9 cellular contexts compared by ENCODE assay signal in genomic region chr6:42901538-42901957, GRCh38. TPM values are rescaled to one million over a fixed set of nuclear protein-coding genes. Genes with fewer than 3 reads are reported as not detected.
DNase-seq lines count a peak whose midpoint lies in the region; ATAC-seq and TF ChIP-seq lines count a peak whose summit lies in the region.
"Had no signal": no experiment of that assay in that cellular context is flagged by ENCODE, and none has a peak within 500 bp of the region (broad histone marks: within the 10 kb centered on the region; RNA-seq: fewer than 3 reads in every experiment).

No MANE protein-coding gene starts in this region.

- peak; percentile 97 for ATAC-seq in CD4-positive, alpha-beta T cell (ENCODE audit: poor library complexity)
- peak; percentile 70 for ATAC-seq in GM21723 (IDR thresholded peaks at IDR 0.05; ENCODE audit: unreplicated experiment)
- peak; percentile 98 for ATAC-seq in SK-N-SH treated with all-trans-retinoic acid at 6 μM for 48 hours
- peak; percentile 97 for ATAC-seq in Right ventricle myocardium inferior

- no peak for TF ChIP-seq POLR2A in vagina (IDR thresholded peaks at IDR 0.05)

- H3K36me3 ChIP-seq in vagina, result no peaks in the 10 kb centered on the region

- H3K27ac Mint-ChIP-seq in CD4-positive, alpha-beta T cell, result no peak overlapping the region
- peak overlapping the region; percentile 1 for H3K27ac Mint-ChIP-seq in activated naive CD4-positive, alpha-beta T cell treated with anti-CD3 and anti-CD28 coated beads, Interleukin-2, amount 50 U/mL, for 24 hours
- H3K27ac Mint-ChIP-seq: IgD-negative memory B cell had no signal

- H3K27me3 Mint-ChIP-seq in CD4-positive, alpha-beta T cell, result no peaks in the 10 kb centered on the region
- no peaks in the 10 kb centered on the region for H3K27me3 Mint-ChIP-seq in activated naive CD4-positive, alpha-beta T cell treated with anti-CD3 and anti-CD28 coated beads, Interleukin-2, amount 50 U/mL, for 24 hours
- H3K27me3 Mint-ChIP-seq: IgD-negative memory B cell had no signal

- no peaks in the 10 kb centered on the region for H3K27me3 ChIP-seq in CD4-positive, alpha-beta T cell (ENCODE audit: control insufficient read depth, insufficient read depth, low read length)
- no peaks in the 10 kb centered on the region for H3K27me3 ChIP-seq in vagina

- H3K4me3 ChIP-seq in vagina, result peak overlapping the region in 1 of 2 donors; percentile 13

- intact Hi-C loops in CD4-positive, alpha-beta T cell (cut with DNase I, micrococcal nuclease), result loop anchor here (1.0 to 10.0 kb wide), 5 partner anchors 111 to 603 kb away; partner anchors contain the start of genes KLHDC3 (in 1 of the 2) and MEA1 (in 1 of the 2)
- intact Hi-C loops in Right ventricle myocardium inferior (cut with DNase I), result loop anchor here (1.0 to 5.0 kb wide), 4 partner anchors 81 to 242 kb away; partner anchors contain the start of genes KLC4, MRPL2 and PPP2R5D
- intact Hi-C loops in posterior vena cava (cut with DNase I), result loop anchor here (1.0 to 5.0 kb wide), 3 partner anchors 226 to 241 kb away; no protein-coding TSS in a partner anchor
- intact Hi-C loops in vagina (cut with DNase I), result loop anchor here (5.0 to 10.0 kb wide), 2 partner anchors 113 to 241 kb away; partner anchors contain the start of genes KLHDC3 and MEA1

- peak; percentile 91 for TF ChIP-seq CTCF in CD4-positive, alpha-beta T cell (IDR thresholded peaks at IDR 0.05)
- TF ChIP-seq CTCF in vagina (IDR thresholded peaks at IDR 0.05), result peak; percentile 82 to 87 (median 87)

- no peak overlapping the region for H3K27ac ChIP-seq in CD4-positive, alpha-beta T cell (ENCODE audit: low read depth, low read length)
- H3K27ac ChIP-seq in vagina, result peak overlapping the region; percentile 22

- DNase-seq in CD4-positive, alpha-beta T cell, result peak; percentile 43 to 65 (median 56)
- DNase-seq in NCI-H128 (lab: John Stamatoyannopoulos, UW; ENCODE audit: unreplicated experiment), result peak; percentile 85
- peak; percentile 89 for DNase-seq in Right ventricle myocardium inferior (ENCODE audit: missing footprints)
- peak; percentile 84 for DNase-seq in posterior vena cava (ENCODE audit: low spot score)
- no peak for DNase-seq in vagina (ENCODE audit: extremely low spot score in 2 of 2)

- H3K9me3 Mint-ChIP-seq in CD4-positive, alpha-beta T cell, result no peaks in the 10 kb centered on the region
- H3K9me3 Mint-ChIP-seq in activated naive CD4-positive, alpha-beta T cell treated with anti-CD3 and anti-CD28 coated beads, Interleukin-2, amount 50 U/mL, for 24 hours, result no peaks in the 10 kb centered on the region
- H3K9me3 Mint-ChIP-seq: IgD-negative memory B cell had no signal

- CTCF ChIA-PET in CD4-positive, alpha-beta T cell (lab: Charles Lee), result interaction anchor here (0.6 to 2.3 kb wide), 9 partner anchors 20 to 250 kb away, joined by 3 to 10 read pairs (median 4); partner anchors contain the start of genes CUL7, PEX6, PPP2R5D and RRP36

- no peak overlapping the region for H3K4me3 Mint-ChIP-seq in CD4-positive, alpha-beta T cell
- no peak overlapping the region for H3K4me3 Mint-ChIP-seq in activated naive CD4-positive, alpha-beta T cell treated with anti-CD3 and anti-CD28 coated beads, Interleukin-2, amount 50 U/mL, for 24 hours
- H3K4me3 Mint-ChIP-seq: IgD-negative memory B cell had no signal

- no peaks in the 10 kb centered on the region for H3K36me3 Mint-ChIP-seq in CD4-positive, alpha-beta T cell (ENCODE audit: low read depth)
- no peaks in the 10 kb centered on the region for H3K36me3 Mint-ChIP-seq in activated naive CD4-positive, alpha-beta T cell treated with anti-CD3 and anti-CD28 coated beads, Interleukin-2, amount 50 U/mL, for 24 hours
- H3K36me3 Mint-ChIP-seq: IgD-negative memory B cell had no signal

- POLR2A ChIA-PET in CD4-positive, alpha-beta T cell (lab: Charles Lee), result interaction anchor here (1.6 kb wide), 1 partner anchor 242 kb away, joined by 4 read pairs; no protein-coding TSS in a partner anchor

- no peaks in the 10 kb centered on the region for H3K9me3 ChIP-seq in CD4-positive, alpha-beta T cell (ENCODE audit: control insufficient read depth, low read length)
- no peaks in the 10 kb centered on the region for H3K9me3 ChIP-seq in vagina

- H3K4me1 ChIP-seq in vagina, result no peaks in the 10 kb centered on the region

- peaks cover 11% of the 10 kb centered on the region for H3K4me1 Mint-ChIP-seq in CD4-positive, alpha-beta T cell (ENCODE audit: low read depth)
- H3K4me1 Mint-ChIP-seq in activated naive CD4-positive, alpha-beta T cell treated with anti-CD3 and anti-CD28 coated beads, Interleukin-2, amount 50 U/mL, for 24 hours, result peaks cover 11% of the 10 kb centered on the region

TF ChIP-seq in SK-N-SH treated with all-trans-retinoic acid at 6 μM for 48 hours, 23 proteins besides CTCF, POLR2A, EP300 and RAD21:
- TF ChIP-seq CSRNP3 (CRISPR knock-in tag; IDR thresholded peaks at IDR 0.05), result no peak
- TF ChIP-seq ZNF70 (CRISPR knock-in tag; IDR thresholded peaks at IDR 0.05), result peak; percentile 96

RNA-seq across cellular contexts. Expression of gene PTCRA, which starts 14.3 kb away (rescaled TPM):
- total RNA-seq in CD4-positive, alpha-beta T cell, result not detected
- total RNA-seq in Right ventricle myocardium inferior, result not detected
- not detected for total RNA-seq in posterior vena cava
- total RNA-seq in vagina, result not detected

RNA-seq across cellular contexts. Expression of gene RPL7L1, which starts 22.1 kb away (rescaled TPM):
- total RNA-seq in CD4-positive, alpha-beta T cell, result 10 to 100 TPM; 76.1 TPM
- total RNA-seq in Right ventricle myocardium inferior, result 44.5 TPM
- 10 to 100 TPM; 52.9 to 63.0 TPM for total RNA-seq in posterior vena cava
- total RNA-seq in vagina, result 55.7 TPM

RNA-seq across cellular contexts. Expression of gene CNPY3, which starts 27.7 kb away (rescaled TPM):
- 10 to 100 TPM; 41.2 to 43.8 TPM for total RNA-seq in CD4-positive, alpha-beta T cell
- total RNA-seq in Right ventricle myocardium inferior (22.9 TPM), posterior vena cava (10 to 100 TPM; 20.8 to 33.7 TPM), vagina (30.2 TPM)

RNA-seq across cellular contexts. Expression of gene GNMT, which starts 59.0 kb away (rescaled TPM):
- total RNA-seq in CD4-positive, alpha-beta T cell, result 1 to 10 TPM; 1.2 to 2.1 TPM
- total RNA-seq in Right ventricle myocardium inferior (0.97 TPM), posterior vena cava (not detected), vagina (1.5 TPM)

Comparison
In these comparisons a context has a peak if more than half of its experiments do, and no peak if none do; other contexts are left out.
1. DNase-seq: peak in CD4-positive, alpha-beta T cell (10 of 10), NCI-H128 (single experiment), Right ventricle myocardium inferior (single experiment) and posterior vena cava (single experiment); none in vagina (0 of 2).
2. Peak in every context shown above with its lines, with median percentiles within 50 percentile points of each other: ATAC-seq.